ENCODE assay signal across 8 cellular contexts in the genomic region with DNA sequence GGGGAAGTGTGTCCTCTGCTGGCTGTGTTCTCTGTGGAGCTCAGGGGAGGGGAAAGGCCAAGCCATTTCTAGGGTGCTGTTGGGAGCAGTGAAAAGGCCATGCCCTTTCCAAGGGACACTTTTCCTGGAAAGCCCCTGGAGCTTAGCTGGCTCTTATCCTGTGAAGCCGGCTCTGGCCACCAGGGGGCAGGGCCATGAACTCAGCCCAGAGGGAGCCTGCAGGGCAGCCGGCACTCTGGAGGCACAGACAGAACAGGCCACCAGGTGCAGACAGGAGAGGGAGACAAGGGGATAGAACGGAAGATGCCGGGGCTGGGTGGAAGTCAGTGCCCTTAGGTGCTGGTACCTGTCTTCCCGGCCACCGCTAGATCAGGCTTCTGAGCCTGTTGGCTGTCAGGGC. TPM values are rescaled to one million over a fixed set of nuclear protein-coding genes. Genes with fewer than 3 reads are reported as not detected.
DNase-seq lines count a peak whose midpoint lies in the region; ATAC-seq and TF ChIP-seq lines count a peak whose summit lies in the region.
"Not testable (repeated sequence)": the region's sequence is repeated elsewhere in the genome, so short reads cannot be mapped to it uniquely, and the experiment has no call there.

No MANE protein-coding gene starts in this region.

- H3K27me3 ChIP-seq in upper lobe of right lung: not testable (repeated sequence)

- not testable (repeated sequence) for H3K4me3 ChIP-seq in upper lobe of right lung

- not testable (repeated sequence) for H3K4me1 Mint-ChIP-seq in activated T-cell treated with anti-CD3 and anti-CD28 coated beads, Interleukin-2, amount 50 U/mL, for 72 hours (ENCODE audit: low read depth); central memory CD8-positive, alpha-beta T cell

- DNase-seq in activated CD4-positive, alpha-beta T cell treated with anti-CD3 and anti-CD28 coated beads for 1 hour: peak; percentile 19
- DNase-seq in activated T-cell treated with anti-CD3 and anti-CD28 coated beads, Interleukin-2, amount 50 U/mL, for 72 hours: peak; percentile 63 to 72
- peak in 1 of 2 donors; percentile 25 for DNase-seq in central memory CD8-positive, alpha-beta T cell (ENCODE audit: low spot score in 2 of 2)
- DNase-seq in left colon (peak in 1 of 2 donors; percentile 66), posterior vena cava (ENCODE audit: low spot score) (peak; percentile 82), upper lobe of right lung (peak; percentile 84)
- peak; percentile 13 for DNase-seq in stimulated activated CD8-positive, alpha-beta memory T cell treated with anti-CD3 and anti-CD28 coated beads, Interleukin-12 subunit alpha, Interleukin-12 subunit beta, amount 100 ng/mL, for 1 hour (ENCODE audit: low read depth)

- not testable (repeated sequence) for H3K9me3 Mint-ChIP-seq in activated T-cell treated with anti-CD3 and anti-CD28 coated beads, Interleukin-2, amount 50 U/mL, for 72 hours; central memory CD8-positive, alpha-beta T cell

- H3K36me3 ChIP-seq in upper lobe of right lung: not testable (repeated sequence)

- H3K4me3 Mint-ChIP-seq in activated T-cell treated with anti-CD3 and anti-CD28 coated beads, Interleukin-2, amount 50 U/mL, for 72 hours; central memory CD8-positive, alpha-beta T cell: not testable (repeated sequence)

- TF ChIP-seq CTCF in upper lobe of right lung (IDR thresholded peaks at IDR 0.05): peak; percentile 43

- ATAC-seq in HG02623 (IDR thresholded peaks at IDR 0.05; ENCODE audit: unreplicated experiment) (peak; percentile 48), left colon (peak; percentile 56), upper lobe of right lung (peak; percentile 72)
- ATAC-seq in activated T-cell treated with anti-CD3 and anti-CD28 coated beads, Interleukin-2, amount 50 U/mL, for 72 hours (replicated peaks in 1 of 2): peak; percentile 53 to 74
- peak; percentile 86 for ATAC-seq in central memory CD8-positive, alpha-beta T cell (replicated peaks; ENCODE audit: extremely low read depth, poor library complexity, severe bottlenecking)

- not testable (repeated sequence) for H3K36me3 Mint-ChIP-seq in activated T-cell treated with anti-CD3 and anti-CD28 coated beads, Interleukin-2, amount 50 U/mL, for 72 hours (ENCODE audit: insufficient read depth in 2 of 2); central memory CD8-positive, alpha-beta T cell (ENCODE audit: insufficient read depth)

- not testable (repeated sequence) for H3K27me3 Mint-ChIP-seq in activated T-cell treated with anti-CD3 and anti-CD28 coated beads, Interleukin-2, amount 50 U/mL, for 72 hours (ENCODE audit: low read depth); central memory CD8-positive, alpha-beta T cell

- intact Hi-C loops in left colon (cut with DNase I, micrococcal nuclease); posterior vena cava (cut with DNase I); upper lobe of right lung (cut with DNase I): not testable (repeated sequence)

- H3K9me3 ChIP-seq in upper lobe of right lung: not testable (repeated sequence)

- H3K27ac ChIP-seq in upper lobe of right lung: not testable (repeated sequence)

- not testable (repeated sequence) for H3K4me1 ChIP-seq in upper lobe of right lung

- not testable (repeated sequence) for H3K27ac Mint-ChIP-seq in activated T-cell treated with anti-CD3 and anti-CD28 coated beads, Interleukin-2, amount 50 U/mL, for 72 hours; central memory CD8-positive, alpha-beta T cell (ENCODE audit: low read depth)

RNA-seq across cellular contexts. Expression of a gene that starts 5.6 kb away (rescaled TPM):
- total RNA-seq in activated T-cell treated with anti-CD3 and anti-CD28 coated beads, Interleukin-2, amount 50 U/mL, for 72 hours: 1 to 10 TPM; 1.9 to 3.7 TPM
- total RNA-seq in left colon (1 to 10 TPM in 1 of 2 donors, under 1 TPM in 1; 0.85 to 2.0 TPM), posterior vena cava (1 to 10 TPM; 5.1 to 8.3 TPM), upper lobe of right lung (1.1 TPM)

RNA-seq across cellular contexts. Expression of a gene that starts 15.1 kb away (rescaled TPM):
- total RNA-seq in activated T-cell treated with anti-CD3 and anti-CD28 coated beads, Interleukin-2, amount 50 U/mL, for 72 hours: 1 to 10 TPM; 2.6 to 2.7 TPM
- total RNA-seq in left colon (1 to 10 TPM; 1.2 to 1.6 TPM), posterior vena cava (1 to 10 TPM; 3.4 to 8.0 TPM), upper lobe of right lung (5.3 TPM)
